In the genomic region with DNA sequence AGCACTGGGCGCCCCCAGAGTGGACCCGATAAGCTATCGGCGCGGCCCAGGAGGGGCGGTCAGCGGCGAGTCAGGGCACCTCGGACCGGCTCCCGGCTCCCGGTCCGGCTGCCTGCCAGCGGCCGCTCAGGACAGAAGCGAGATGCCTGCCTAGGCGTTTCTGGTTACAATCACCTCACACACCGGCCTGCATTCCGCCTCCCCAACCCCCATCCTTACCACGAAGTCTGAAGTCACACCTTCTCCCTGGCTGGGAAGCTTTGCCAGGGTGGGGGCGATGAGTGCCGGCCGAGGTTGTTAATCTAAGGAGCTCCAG, we compare ENCODE assay signal across 1 cellular context.
TF ChIP-seq lines count a peak whose summit lies in the region.

No MANE protein-coding gene starts in this region.

TF ChIP-seq in WTC11, 78 proteins besides CTCF, POLR2A, EP300 and RAD21 (continued from another document):
- TF ChIP-seq, protein P1, sequence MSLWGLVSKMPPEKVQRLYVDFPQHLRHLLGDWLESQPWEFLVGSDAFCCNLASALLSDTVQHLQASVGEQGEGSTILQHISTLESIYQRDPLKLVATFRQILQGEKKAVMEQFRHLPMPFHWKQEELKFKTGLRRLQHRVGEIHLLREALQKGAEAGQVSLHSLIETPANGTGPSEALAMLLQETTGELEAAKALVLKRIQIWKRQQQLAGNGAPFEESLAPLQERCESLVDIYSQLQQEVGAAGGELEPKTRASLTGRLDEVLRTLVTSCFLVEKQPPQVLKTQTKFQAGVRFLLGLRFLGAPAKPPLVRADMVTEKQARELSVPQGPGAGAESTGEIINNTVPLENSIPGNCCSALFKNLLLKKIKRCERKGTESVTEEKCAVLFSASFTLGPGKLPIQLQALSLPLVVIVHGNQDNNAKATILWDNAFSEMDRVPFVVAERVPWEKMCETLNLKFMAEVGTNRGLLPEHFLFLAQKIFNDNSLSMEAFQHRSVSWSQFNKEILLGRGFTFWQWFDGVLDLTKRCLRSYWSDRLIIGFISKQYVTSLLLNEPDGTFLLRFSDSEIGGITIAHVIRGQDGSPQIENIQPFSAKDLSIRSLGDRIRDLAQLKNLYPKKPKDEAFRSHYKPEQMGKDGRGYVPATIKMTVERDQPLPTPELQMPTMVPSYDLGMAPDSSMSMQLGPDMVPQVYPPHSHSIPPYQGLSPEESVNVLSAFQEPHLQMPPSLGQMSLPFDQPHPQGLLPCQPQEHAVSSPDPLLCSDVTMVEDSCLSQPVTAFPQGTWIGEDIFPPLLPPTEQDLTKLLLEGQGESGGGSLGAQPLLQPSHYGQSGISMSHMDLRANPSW (CRISPR knock-in tag; conservative IDR thresholded peaks at IDR 0.05; ENCODE audit: low read depth) = no peak
- TF ChIP-seq JAZF1 (CRISPR knock-in tag; IDR thresholded peaks at IDR 0.05) = no peak
- no peak for TF ChIP-seq ATF1 (CRISPR knock-in tag; IDR thresholded peaks at IDR 0.05)
